Comparison of ENCODE assay signal across 1 cellular context in the genomic region with DNA sequence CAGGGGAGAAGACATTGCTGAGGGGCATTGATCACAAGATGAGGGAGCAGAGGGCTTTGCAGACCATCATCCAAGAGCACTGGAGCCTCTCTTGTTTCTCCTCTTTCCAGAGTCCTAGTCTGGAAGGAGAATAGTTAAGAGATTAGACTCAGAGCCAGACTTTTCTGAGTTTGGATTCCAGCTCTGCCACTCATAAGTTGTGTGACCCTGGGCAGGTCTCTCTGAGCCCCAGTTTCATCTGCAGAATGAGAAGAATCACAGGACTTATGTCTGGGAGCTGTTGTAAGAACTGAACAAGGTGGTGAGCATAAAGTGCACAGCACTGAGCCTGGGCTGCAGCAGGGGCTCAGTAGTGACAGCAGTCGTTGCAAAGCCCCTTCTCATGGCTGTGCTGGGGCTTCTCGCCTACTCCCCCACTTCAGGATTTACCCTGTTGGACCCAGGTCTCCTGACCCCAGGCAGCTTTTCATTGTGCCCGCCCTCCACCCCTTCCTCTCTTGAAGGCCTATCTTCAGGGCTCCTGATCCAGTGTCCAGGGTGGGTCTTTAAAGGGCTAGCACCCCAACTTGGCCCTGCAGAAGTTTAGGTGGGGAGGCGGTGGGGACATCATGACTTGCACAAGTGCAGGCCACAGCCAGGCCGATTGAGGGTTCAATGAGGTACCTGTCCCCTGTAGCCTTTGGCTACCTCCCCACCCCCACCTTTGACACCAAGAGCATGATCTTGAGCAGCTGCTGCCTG.
TF ChIP-seq lines count a peak whose summit lies in the region.

No MANE protein-coding gene starts in this region.

TF ChIP-seq in endothelial cell of umbilical vein, 7 proteins besides CTCF, POLR2A, EP300 and RAD21:
- no peak for TF ChIP-seq MYC (IDR thresholded peaks at IDR 0.05; ENCODE audit: low read depth, low read length)
- TF ChIP-seq POLR2AphosphoS5 (IDR thresholded peaks at IDR 0.05; ENCODE audit: insufficient read depth, low read depth, low read length) = no peak
- no peak for TF ChIP-seq FOS (IDR thresholded peaks at IDR 0.05; ENCODE audit: borderline replicate concordance, insufficient read depth, low read length)
- no peak for TF ChIP-seq EZH2 (IDR thresholded peaks at IDR 0.05; ENCODE audit: borderline replicate concordance, low read depth, low read length, severe bottlenecking)
- TF ChIP-seq, protein P1, sequence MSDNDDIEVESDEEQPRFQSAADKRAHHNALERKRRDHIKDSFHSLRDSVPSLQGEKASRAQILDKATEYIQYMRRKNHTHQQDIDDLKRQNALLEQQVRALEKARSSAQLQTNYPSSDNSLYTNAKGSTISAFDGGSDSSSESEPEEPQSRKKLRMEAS (IDR thresholded peaks at IDR 0.05; ENCODE audit: insufficient read depth, insufficient read length) = no peak
- no peak for TF ChIP-seq JUN (IDR thresholded peaks at IDR 0.05; ENCODE audit: borderline replicate concordance, insufficient read depth, insufficient read length, low read depth)
- TF ChIP-seq GATA2 (IDR thresholded peaks at IDR 0.05; ENCODE audit: insufficient read depth, insufficient read length, low read depth, low read length) = no peak
